In the genomic region with DNA sequence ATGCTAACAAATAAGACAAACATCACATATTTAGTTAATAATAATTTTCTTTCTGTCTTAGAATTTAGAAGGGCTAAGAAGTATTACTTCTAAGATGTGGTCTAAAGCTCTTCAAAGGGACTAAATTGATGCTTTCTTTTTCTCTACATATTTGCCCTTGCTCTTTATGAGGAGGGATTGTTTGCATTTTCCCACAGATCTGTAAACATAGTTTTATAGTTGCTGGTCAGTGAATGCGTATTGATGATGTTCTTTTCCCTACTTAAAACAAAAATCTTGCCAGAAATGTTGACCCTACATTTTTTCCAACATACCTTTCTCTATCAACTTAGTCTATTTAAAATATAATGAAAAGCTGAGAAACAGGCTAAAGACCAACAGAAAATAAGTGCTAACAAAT, we compare ENCODE assay signal across 28 cellular contexts.
"Had no signal": no experiment of that assay in that cellular context is flagged by ENCODE, and none has a peak within 500 bp of the region (broad histone marks: within the 10 kb centered on the region; RNA-seq: fewer than 3 reads in every experiment).

No MANE protein-coding gene starts in this region.

- H3K27ac ChIP-seq: adrenal gland, PC-9, RWPE1 had no signal

- DNase-seq: activated CD4-positive, alpha-beta T cell treated with anti-CD3 and anti-CD28 coated beads for 36 hours; activated CD4-positive, alpha-beta T cell treated with anti-CD3 and anti-CD28 coated beads, Interleukin-2, amount 10 ng/mL, durations not matched to agents 7 days and 5 days; activated CD4-positive, alpha-beta T cell treated with anti-CD3 and anti-CD28 coated beads, Interleukin-2, amount 50 U/mL, for 48 hours; activated CD8-positive, alpha-beta T cell treated with anti-CD3 and anti-CD28 coated beads, Interleukin-2, amount 10 ng/mL, durations not matched to agents 7 days and 5 days; activated gamma-delta T cell treated with Interleukin-2 at 50 U/mL for 16 hours; activated naive CD4-positive, alpha-beta T cell treated with anti-CD3 and anti-CD28 coated beads for 36 hours; activated T-cell treated with anti-CD3 and anti-CD28 coated beads, Interleukin-2, amount 50 U/mL, for 24 hours; adrenal gland; caudate nucleus; cerebellar nuclear complex; Karpas-422; NCI-H1105 treated with DMSO at 0.1 percent for 48 hours; NCI-H1436; NCI-H1694 treated with DMSO at 0.1 percent for 48 hours; NCI-H2029; NCI-H345; NCI-H524 treated with DMSO at 0.1 percent for 48 hours; NCI-H82; NK-92 treated with Interleukin-12 subunit alpha and Interleukin-12 subunit beta, amount 100 ng/mL, for 24 hours; PC-9; Right ventricle myocardium superior had no signal

- H3K9me3 ChIP-seq: adrenal gland had no signal

- H3K27me3 ChIP-seq: adrenal gland had no signal

- H3K27ac Mint-ChIP-seq: activated CD4-positive, alpha-beta T cell treated with anti-CD3 and anti-CD28 coated beads for 36 hours; activated CD4-positive, alpha-beta T cell treated with anti-CD3 and anti-CD28 coated beads, Interleukin-2, amount 10 ng/mL, durations not matched to agents 7 days and 5 days; activated CD8-positive, alpha-beta T cell treated with anti-CD3 and anti-CD28 coated beads, Interleukin-2, amount 10 ng/mL, durations not matched to agents 7 days and 5 days; activated naive CD4-positive, alpha-beta T cell treated with anti-CD3 and anti-CD28 coated beads for 36 hours; activated naive CD4-positive, alpha-beta T cell treated with anti-CD3 and anti-CD28 coated beads, Interleukin-2, amount 50 U/mL, for 72 hours; activated T-cell treated with anti-CD3 and anti-CD28 coated beads, Interleukin-2, amount 50 U/mL, for 24 hours; activated T-helper 2 cell treated with anti-CD3 and anti-CD28 coated beads, Interferon-gamma antibody, Interleukin-2, Interleukin-4, amounts not matched to agents 10 μg/mL and 5 μg/mL and 100 μg/mL, durations not matched to agents 14 hours and 24 hours and 36 hours; T-helper 2 cell treated with Interferon-gamma antibody and Interleukin-4, amounts not matched to agents 5 μg/mL and 100 μg/mL, for 36 hours; WTC11 had no signal

- H3K4me3 Mint-ChIP-seq: activated CD4-positive, alpha-beta T cell treated with anti-CD3 and anti-CD28 coated beads for 36 hours; activated CD4-positive, alpha-beta T cell treated with anti-CD3 and anti-CD28 coated beads, Interleukin-2, amount 10 ng/mL, durations not matched to agents 7 days and 5 days; activated CD8-positive, alpha-beta T cell treated with anti-CD3 and anti-CD28 coated beads, Interleukin-2, amount 10 ng/mL, durations not matched to agents 7 days and 5 days; activated naive CD4-positive, alpha-beta T cell treated with anti-CD3 and anti-CD28 coated beads for 36 hours; activated T-cell treated with anti-CD3 and anti-CD28 coated beads, Interleukin-2, amount 50 U/mL, for 24 hours; brain; T-helper 2 cell treated with Interferon-gamma antibody and Interleukin-4, amounts not matched to agents 5 μg/mL and 100 μg/mL, for 36 hours; WTC11 had no signal

- H3K4me1 ChIP-seq: adrenal gland had no signal

- H3K36me3 Mint-ChIP-seq: activated naive CD4-positive, alpha-beta T cell treated with anti-CD3 and anti-CD28 coated beads, Interleukin-2, amount 50 U/mL, for 72 hours; brain; WTC11 had no signal

- H3K4me1 Mint-ChIP-seq: activated CD4-positive, alpha-beta T cell treated with anti-CD3 and anti-CD28 coated beads for 36 hours; activated CD4-positive, alpha-beta T cell treated with anti-CD3 and anti-CD28 coated beads, Interleukin-2, amount 10 ng/mL, durations not matched to agents 7 days and 5 days had no signal

- H3K4me3 ChIP-seq: adrenal gland, PC-9 had no signal

- H3K27me3 Mint-ChIP-seq: activated CD4-positive, alpha-beta T cell treated with anti-CD3 and anti-CD28 coated beads for 36 hours; activated CD4-positive, alpha-beta T cell treated with anti-CD3 and anti-CD28 coated beads, Interleukin-2, amount 10 ng/mL, durations not matched to agents 7 days and 5 days; activated T-cell treated with anti-CD3 and anti-CD28 coated beads, Interleukin-2, amount 50 U/mL, for 24 hours; brain had no signal

- ATAC-seq: activated CD4-positive, alpha-beta T cell treated with anti-CD3 and anti-CD28 coated beads for 36 hours; activated CD4-positive, CD25-positive, alpha-beta regulatory T cell treated with anti-CD3 and anti-CD28 coated beads, Interleukin-2, amount 50 U/mL, for 24 hours; activated CD8-positive, alpha-beta T cell treated with anti-CD3 and anti-CD28 coated beads, Interleukin-2, amount 10 ng/mL, durations not matched to agents 7 days and 5 days; activated naive CD4-positive, alpha-beta T cell treated with anti-CD3 and anti-CD28 coated beads, Interleukin-2, amount 50 U/mL, for 72 hours; WTC11 had no signal

- H3K9me3 Mint-ChIP-seq: activated CD4-positive, alpha-beta T cell treated with anti-CD3 and anti-CD28 coated beads, Interleukin-2, amount 10 ng/mL, durations not matched to agents 7 days and 5 days; activated naive CD4-positive, alpha-beta T cell treated with anti-CD3 and anti-CD28 coated beads for 36 hours; activated naive CD4-positive, alpha-beta T cell treated with anti-CD3 and anti-CD28 coated beads, Interleukin-2, amount 50 U/mL, for 72 hours; activated T-cell treated with anti-CD3 and anti-CD28 coated beads, Interleukin-2, amount 50 U/mL, for 24 hours; activated T-helper 2 cell treated with anti-CD3 and anti-CD28 coated beads, Interferon-gamma antibody, Interleukin-2, Interleukin-4, amounts not matched to agents 10 μg/mL and 5 μg/mL and 100 μg/mL, durations not matched to agents 14 hours and 24 hours and 36 hours; brain; T-helper 2 cell treated with Interferon-gamma antibody and Interleukin-4, amounts not matched to agents 5 μg/mL and 100 μg/mL, for 36 hours; WTC11 had no signal

- H3K36me3 ChIP-seq: adrenal gland had no signal
